1 cellular context compared by ENCODE assay signal in genomic region chr14:61396694-61397093, GRCh38.
TF ChIP-seq lines count a peak whose summit lies in the region.

No MANE protein-coding gene starts in this region.

TF ChIP-seq in GM12878, 131 proteins besides CTCF, POLR2A, EP300 and RAD21 (continued from another document):
- TF ChIP-seq CUX1 (IDR thresholded peaks at IDR 0.05; ENCODE audit: insufficient replicate concordance, low read depth, low read length) (no peak), BRCA1 (IDR thresholded peaks at IDR 0.05; ENCODE audit: low read depth, low read length) (no peak), YBX1 (IDR thresholded peaks at IDR 0.05) (no peak), USF2 (IDR thresholded peaks at IDR 0.05; ENCODE audit: borderline replicate concordance, low read depth, low read length) (no peak), NRF1 (conservative IDR thresholded peaks at IDR 0.05; ENCODE audit: low read depth, low read length) (no peak), NFXL1 (IDR thresholded peaks at IDR 0.05; ENCODE audit: borderline replicate concordance) (no peak), SPI1 (IDR thresholded peaks at IDR 0.05; ENCODE audit: borderline replicate concordance, insufficient read depth, low read depth, low read length) (no peak), E2F4 (IDR thresholded peaks at IDR 0.05; ENCODE audit: low read depth, low read length) (no peak), POLR2AphosphoS2 (IDR thresholded peaks at IDR 0.05; ENCODE audit: low read depth, low read length) (no peak), RAD51 (IDR thresholded peaks at IDR 0.05) (no peak), PRDM15 (CRISPR knock-in tag; IDR thresholded peaks at IDR 0.05) (no peak), HDGF (IDR thresholded peaks at IDR 0.05) (no peak), MTA2 (IDR thresholded peaks at IDR 0.05; ENCODE audit: low read depth) (no peak), DPF2 (IDR thresholded peaks at IDR 0.05) (no peak), NBN (IDR thresholded peaks at IDR 0.05) (no peak), PBX3 (IDR thresholded peaks at IDR 0.05; ENCODE audit: insufficient replicate concordance, low read depth, low read length) (no peak)
